ENCODE assay signal across 18 cellular contexts in genomic region chr16:29911676-29912010, GRCh38. TPM values are rescaled to one million over a fixed set of nuclear protein-coding genes. Genes with fewer than 3 reads are reported as not detected.
DNase-seq lines count a peak whose midpoint lies in the region; ATAC-seq and TF ChIP-seq lines count a peak whose summit lies in the region.
"Had no signal": no experiment of that assay in that cellular context is flagged by ENCODE, and none has a peak within 500 bp of the region (broad histone marks: within the 10 kb centered on the region; RNA-seq: fewer than 3 reads in every experiment).

No MANE protein-coding gene starts in this region.

- no peaks in the 10 kb centered on the region for H3K27me3 Mint-ChIP-seq in natural killer cell treated with Interleukin-12 subunit alpha and Interleukin-12 subunit beta and Interleukin-15 and Interleukin-18, amount 100 ng/mL, for 72 hours
- H3K27me3 Mint-ChIP-seq in natural killer cell (ENCODE audit: low read depth in 2 of 2) = no peaks in the 10 kb centered on the region

- intact Hi-C loops in natural killer cell (cut with micrococcal nuclease) = no loop called here

- no peak for DNase-seq in natural killer cell treated with Interleukin-12 subunit alpha and Interleukin-12 subunit beta and Interleukin-15 and Interleukin-18, amount 100 ng/mL, for 72 hours (ENCODE audit: low spot score)
- no peak for DNase-seq in natural killer cell
- DNase-seq in NCI-H69 (lab: John Stamatoyannopoulos, UW) = peak; percentile 32
- peak; percentile 9 for DNase-seq in left kidney (ENCODE audit: low read depth, low spot score)
- DNase-seq in NCI-H2107 treated with DMSO at 0.1 percent for 48 hours (lab: John Stamatoyannopoulos, UW; ENCODE audit: unreplicated experiment) = no peak
- DNase-seq: DMS 273 treated with DMSO at 0.1 percent for 48 hours, EL, HFFc6, Karpas-422, MG63, NCI-H1105, NCI-H2029, NCI-H2171 treated with DMSO at 0.1 percent for 48 hours, NCI-H446 treated with DMSO at 0.1 percent for 48 hours, NCI-H748 treated with DMSO at 0.1 percent for 48 hours, PC-9 had no signal

- peak; percentile 20 to 38 for ATAC-seq in natural killer cell treated with Interleukin-12 subunit alpha and Interleukin-12 subunit beta and Interleukin-15 and Interleukin-18, amount 100 ng/mL, for 72 hours
- ATAC-seq in natural killer cell (no peak), GM19023 (IDR thresholded peaks at IDR 0.05; ENCODE audit: unreplicated experiment) (no peak), GM21825 (IDR thresholded peaks at IDR 0.05; ENCODE audit: unreplicated experiment) (no peak)

- H3K4me3 Mint-ChIP-seq in natural killer cell treated with Interleukin-12 subunit alpha and Interleukin-12 subunit beta and Interleukin-15 and Interleukin-18, amount 100 ng/mL, for 72 hours = no peak overlapping the region
- H3K4me3 Mint-ChIP-seq in natural killer cell = no peak overlapping the region
- H3K4me3 Mint-ChIP-seq: HFFc6 had no signal

- peaks cover 4% of the 10 kb centered on the region for H3K36me3 Mint-ChIP-seq in natural killer cell treated with Interleukin-12 subunit alpha and Interleukin-12 subunit beta and Interleukin-15 and Interleukin-18, amount 100 ng/mL, for 72 hours
- no peaks in the 10 kb centered on the region for H3K36me3 Mint-ChIP-seq in natural killer cell

- H3K4me1 Mint-ChIP-seq in natural killer cell treated with Interleukin-12 subunit alpha and Interleukin-12 subunit beta and Interleukin-15 and Interleukin-18, amount 100 ng/mL, for 72 hours (ENCODE audit: low read depth in 2 of 2) = peaks cover 6 to 9% of the 10 kb centered on the region in 2 donors
- H3K4me1 Mint-ChIP-seq in natural killer cell = no peaks in the 10 kb centered on the region

- TF ChIP-seq CTCF in natural killer cell (IDR thresholded peaks at IDR 0.05) = no peak

- no peak overlapping the region for H3K27ac Mint-ChIP-seq in natural killer cell treated with Interleukin-12 subunit alpha and Interleukin-12 subunit beta and Interleukin-15 and Interleukin-18, amount 100 ng/mL, for 72 hours
- no peak overlapping the region for H3K27ac Mint-ChIP-seq in natural killer cell
- H3K27ac Mint-ChIP-seq: HFFc6 had no signal

- H3K9me3 Mint-ChIP-seq in natural killer cell treated with Interleukin-12 subunit alpha and Interleukin-12 subunit beta and Interleukin-15 and Interleukin-18, amount 100 ng/mL, for 72 hours = no peaks in the 10 kb centered on the region
- no peaks in the 10 kb centered on the region for H3K9me3 Mint-ChIP-seq in natural killer cell
- H3K9me3 Mint-ChIP-seq: HFFc6 had no signal

RNA-seq across cellular contexts. Expression of gene ASPHD1, which starts 11.4 kb away (rescaled TPM):
- total RNA-seq in natural killer cell treated with Interleukin-12 subunit alpha and Interleukin-12 subunit beta and Interleukin-15 and Interleukin-18, amount 100 ng/mL, for 72 hours = 1 to 10 TPM in 1 of 2 donors, not detected in 1; 1.3 TPM
- total RNA-seq in natural killer cell = not detected

RNA-seq across cellular contexts. Expression of gene SEZ6L2, which starts 12.3 kb away (rescaled TPM):
- total RNA-seq in natural killer cell treated with Interleukin-12 subunit alpha and Interleukin-12 subunit beta and Interleukin-15 and Interleukin-18, amount 100 ng/mL, for 72 hours = not detected
- total RNA-seq in natural killer cell = under 1 TPM in 1 of 3 donors, not detected in 2; 0.14 TPM

RNA-seq across cellular contexts. Expression of gene KCTD13, which starts 14.4 kb away (rescaled TPM):
- total RNA-seq in natural killer cell treated with Interleukin-12 subunit alpha and Interleukin-12 subunit beta and Interleukin-15 and Interleukin-18, amount 100 ng/mL, for 72 hours = 10 to 100 TPM; 53.6 to 92.7 TPM
- 10 to 100 TPM; 36.1 to 54.0 (median 51.7) TPM for total RNA-seq in natural killer cell

RNA-seq across cellular contexts. Expression of gene CDIPT, which starts 48.6 kb away (rescaled TPM):
- 10 to 100 TPM; 60.1 to 62.9 TPM for total RNA-seq in natural killer cell treated with Interleukin-12 subunit alpha and Interleukin-12 subunit beta and Interleukin-15 and Interleukin-18, amount 100 ng/mL, for 72 hours
- total RNA-seq in natural killer cell = 10 to 100 TPM; 42.3 to 66.9 (median 53.0) TPM

RNA-seq across cellular contexts. Expression of gene TMEM219, which starts 50.2 kb away (rescaled TPM):
- 10 to 100 TPM; 44.3 to 51.6 TPM for total RNA-seq in natural killer cell treated with Interleukin-12 subunit alpha and Interleukin-12 subunit beta and Interleukin-15 and Interleukin-18, amount 100 ng/mL, for 72 hours
- 10 to 100 TPM; 50.2 to 69.5 (median 50.8) TPM for total RNA-seq in natural killer cell

Comparison
In these comparisons a context has a peak if more than half of its experiments do, and no peak if none do; other contexts are left out.
1. ATAC-seq: peak in natural killer cell treated with Interleukin-12 subunit alpha and Interleukin-12 subunit beta and Interleukin-15 and Interleukin-18, amount 100 ng/mL, for 72 hours (2 of 2); none in natural killer cell (0 of 3), GM19023 (single experiment) and GM21825 (single experiment).
2. DNase-seq: peak in NCI-H69 (single experiment) and left kidney (single experiment); none in natural killer cell treated with Interleukin-12 subunit alpha and Interleukin-12 subunit beta and Interleukin-15 and Interleukin-18, amount 100 ng/mL, for 72 hours (single experiment), natural killer cell (single experiment) and NCI-H2107 treated with DMSO at 0.1 percent for 48 hours (single experiment).